In the genomic region with DNA sequence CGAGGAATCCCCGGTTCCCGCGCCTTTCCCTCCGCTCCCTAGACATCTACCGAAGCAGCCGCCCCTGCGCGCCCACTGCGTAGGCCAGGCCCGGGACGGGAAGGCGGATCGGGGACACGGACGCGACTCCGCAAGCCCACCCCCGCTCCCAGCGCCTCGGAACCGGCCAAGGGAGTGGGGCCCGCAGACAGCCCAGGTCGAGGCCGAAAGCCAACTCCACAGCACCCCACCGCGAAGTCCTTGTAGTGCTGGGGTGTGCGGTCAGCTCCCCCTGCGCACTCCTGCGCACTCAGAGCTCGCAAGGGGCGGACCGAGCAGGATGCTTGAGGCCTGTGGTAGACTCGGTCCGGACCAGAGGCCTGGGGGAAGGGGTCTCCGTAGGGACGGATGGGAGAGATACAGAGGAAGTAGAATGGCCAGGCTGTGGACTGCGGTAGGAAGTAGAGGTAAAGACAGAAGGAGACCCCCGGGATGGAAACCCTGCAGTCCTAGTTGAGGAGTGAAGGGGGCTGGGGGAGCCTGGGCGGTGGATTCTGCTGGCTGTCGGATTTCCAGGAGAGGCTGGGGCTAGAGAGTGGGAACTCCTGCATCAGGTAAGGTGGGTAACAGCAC, we compare ENCODE assay signal across 1 cellular context.
TF ChIP-seq lines count a peak whose summit lies in the region.

No MANE protein-coding gene starts in this region.

TF ChIP-seq in HepG2, 621 proteins besides CTCF, POLR2A, EP300 and RAD21 (continues in another document):
- no peak for TF ChIP-seq ZNF576 (CRISPR knock-in tag; IDR thresholded peaks at IDR 0.05)
- no peak for TF ChIP-seq MTF1 (CRISPR knock-in tag; IDR thresholded peaks at IDR 0.05)
- TF ChIP-seq ZNF605 (CRISPR knock-in tag; IDR thresholded peaks at IDR 0.05): no peak
- peak; percentile 59 for TF ChIP-seq ZBTB38 (CRISPR knock-in tag; IDR thresholded peaks at IDR 0.05)
- TF ChIP-seq SAFB2 (CRISPR knock-in tag; IDR thresholded peaks at IDR 0.05; ENCODE audit: borderline replicate concordance, low read depth): no peak
- 0 out of 2 replicates have a peak, but pooled peaks have one; percentile 9 for TF ChIP-seq MAZ (IDR thresholded peaks at IDR 0.05; ENCODE audit: borderline replicate concordance, low read depth, low read length)
- TF ChIP-seq MAZ (CRISPR knock-in tag; IDR thresholded peaks at IDR 0.05; ENCODE audit: low read depth): no peak
- no peak for TF ChIP-seq ELF1 (CRISPR knock-in tag; IDR thresholded peaks at IDR 0.05)
- TF ChIP-seq, protein P1, sequence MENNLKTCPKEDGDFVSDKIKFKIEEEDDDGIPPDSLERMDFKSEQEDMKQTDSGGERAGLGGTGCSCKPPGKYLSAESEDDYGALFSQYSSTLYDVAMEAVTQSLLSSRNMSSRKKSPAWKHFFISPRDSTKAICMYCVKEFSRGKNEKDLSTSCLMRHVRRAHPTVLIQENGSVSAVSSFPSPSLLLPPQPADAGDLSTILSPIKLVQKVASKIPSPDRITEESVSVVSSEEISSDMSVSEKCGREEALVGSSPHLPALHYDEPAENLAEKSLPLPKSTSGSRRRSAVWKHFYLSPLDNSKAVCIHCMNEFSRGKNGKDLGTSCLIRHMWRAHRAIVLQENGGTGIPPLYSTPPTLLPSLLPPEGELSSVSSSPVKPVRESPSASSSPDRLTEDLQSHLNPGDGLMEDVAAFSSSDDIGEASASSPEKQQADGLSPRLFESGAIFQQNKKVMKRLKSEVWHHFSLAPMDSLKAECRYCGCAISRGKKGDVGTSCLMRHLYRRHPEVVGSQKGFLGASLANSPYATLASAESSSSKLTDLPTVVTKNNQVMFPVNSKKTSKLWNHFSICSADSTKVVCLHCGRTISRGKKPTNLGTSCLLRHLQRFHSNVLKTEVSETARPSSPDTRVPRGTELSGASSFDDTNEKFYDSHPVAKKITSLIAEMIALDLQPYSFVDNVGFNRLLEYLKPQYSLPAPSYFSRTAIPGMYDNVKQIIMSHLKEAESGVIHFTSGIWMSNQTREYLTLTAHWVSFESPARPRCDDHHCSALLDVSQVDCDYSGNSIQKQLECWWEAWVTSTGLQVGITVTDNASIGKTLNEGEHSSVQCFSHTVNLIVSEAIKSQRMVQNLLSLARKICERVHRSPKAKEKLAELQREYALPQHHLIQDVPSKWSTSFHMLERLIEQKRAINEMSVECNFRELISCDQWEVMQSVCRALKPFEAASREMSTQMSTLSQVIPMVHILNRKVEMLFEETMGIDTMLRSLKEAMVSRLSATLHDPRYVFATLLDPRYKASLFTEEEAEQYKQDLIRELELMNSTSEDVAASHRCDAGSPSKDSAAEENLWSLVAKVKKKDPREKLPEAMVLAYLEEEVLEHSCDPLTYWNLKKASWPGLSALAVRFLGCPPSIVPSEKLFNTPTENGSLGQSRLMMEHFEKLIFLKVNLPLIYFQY (CRISPR knock-in tag; IDR thresholded peaks at IDR 0.05; ENCODE audit: borderline replicate concordance): no peak
- peak; percentile 58 for TF ChIP-seq HNRNPLL (IDR thresholded peaks at IDR 0.05; ENCODE audit: low read depth, low read length, poor library complexity, severe bottlenecking)
- TF ChIP-seq ZSCAN31 (CRISPR knock-in tag; IDR thresholded peaks at IDR 0.05; ENCODE audit: low read depth): no peak
- no peak for TF ChIP-seq NFE2L2 (IDR thresholded peaks at IDR 0.05; ENCODE audit: low read length)
- TF ChIP-seq ZNF3 (CRISPR knock-in tag; IDR thresholded peaks at IDR 0.05): no peak
- peak; percentile 58; the same call in 1 of the 2 replicates for TF ChIP-seq ZNF891 (CRISPR knock-in tag; IDR thresholded peaks at IDR 0.05)
- TF ChIP-seq ZNF263 (CRISPR knock-in tag; IDR thresholded peaks at IDR 0.05): no peak
- TF ChIP-seq, protein P2, sequence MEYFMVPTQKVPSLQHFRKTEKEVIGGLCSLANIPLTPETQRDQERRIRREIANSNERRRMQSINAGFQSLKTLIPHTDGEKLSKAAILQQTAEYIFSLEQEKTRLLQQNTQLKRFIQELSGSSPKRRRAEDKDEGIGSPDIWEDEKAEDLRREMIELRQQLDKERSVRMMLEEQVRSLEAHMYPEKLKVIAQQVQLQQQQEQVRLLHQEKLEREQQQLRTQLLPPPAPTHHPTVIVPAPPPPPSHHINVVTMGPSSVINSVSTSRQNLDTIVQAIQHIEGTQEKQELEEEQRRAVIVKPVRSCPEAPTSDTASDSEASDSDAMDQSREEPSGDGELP (IDR thresholded peaks at IDR 0.05; ENCODE audit: borderline replicate concordance, low read depth): no peak
- no peak for TF ChIP-seq SMAD9 (CRISPR knock-in tag; IDR thresholded peaks at IDR 0.05)
- TF ChIP-seq ZKSCAN1 (IDR thresholded peaks at IDR 0.05; ENCODE audit: low read length): no peak
- TF ChIP-seq SMC3 (IDR thresholded peaks at IDR 0.05; ENCODE audit: low read length): no peak
- TF ChIP-seq, protein P3, sequence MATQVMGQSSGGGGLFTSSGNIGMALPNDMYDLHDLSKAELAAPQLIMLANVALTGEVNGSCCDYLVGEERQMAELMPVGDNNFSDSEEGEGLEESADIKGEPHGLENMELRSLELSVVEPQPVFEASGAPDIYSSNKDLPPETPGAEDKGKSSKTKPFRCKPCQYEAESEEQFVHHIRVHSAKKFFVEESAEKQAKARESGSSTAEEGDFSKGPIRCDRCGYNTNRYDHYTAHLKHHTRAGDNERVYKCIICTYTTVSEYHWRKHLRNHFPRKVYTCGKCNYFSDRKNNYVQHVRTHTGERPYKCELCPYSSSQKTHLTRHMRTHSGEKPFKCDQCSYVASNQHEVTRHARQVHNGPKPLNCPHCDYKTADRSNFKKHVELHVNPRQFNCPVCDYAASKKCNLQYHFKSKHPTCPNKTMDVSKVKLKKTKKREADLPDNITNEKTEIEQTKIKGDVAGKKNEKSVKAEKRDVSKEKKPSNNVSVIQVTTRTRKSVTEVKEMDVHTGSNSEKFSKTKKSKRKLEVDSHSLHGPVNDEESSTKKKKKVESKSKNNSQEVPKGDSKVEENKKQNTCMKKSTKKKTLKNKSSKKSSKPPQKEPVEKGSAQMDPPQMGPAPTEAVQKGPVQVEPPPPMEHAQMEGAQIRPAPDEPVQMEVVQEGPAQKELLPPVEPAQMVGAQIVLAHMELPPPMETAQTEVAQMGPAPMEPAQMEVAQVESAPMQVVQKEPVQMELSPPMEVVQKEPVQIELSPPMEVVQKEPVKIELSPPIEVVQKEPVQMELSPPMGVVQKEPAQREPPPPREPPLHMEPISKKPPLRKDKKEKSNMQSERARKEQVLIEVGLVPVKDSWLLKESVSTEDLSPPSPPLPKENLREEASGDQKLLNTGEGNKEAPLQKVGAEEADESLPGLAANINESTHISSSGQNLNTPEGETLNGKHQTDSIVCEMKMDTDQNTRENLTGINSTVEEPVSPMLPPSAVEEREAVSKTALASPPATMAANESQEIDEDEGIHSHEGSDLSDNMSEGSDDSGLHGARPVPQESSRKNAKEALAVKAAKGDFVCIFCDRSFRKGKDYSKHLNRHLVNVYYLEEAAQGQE (IDR thresholded peaks at IDR 0.05; ENCODE audit: borderline replicate concordance in 1 of 2, low read depth in 1 of 2, low read length in 2 of 2): no peak
- TF ChIP-seq ZNF446 (CRISPR knock-in tag; IDR thresholded peaks at IDR 0.05): peak; percentile 61; the same call in 1 of the 2 replicates
- no peak for TF ChIP-seq SIN3B (IDR thresholded peaks at IDR 0.05; ENCODE audit: low read length)
- 0 out of 2 replicates have a peak, but pooled peaks have one; percentile 25 for TF ChIP-seq PHF8 (CRISPR knock-in tag; IDR thresholded peaks at IDR 0.05)
- TF ChIP-seq ZNF564 (CRISPR knock-in tag; IDR thresholded peaks at IDR 0.05): no peak
- TF ChIP-seq, protein P4, sequence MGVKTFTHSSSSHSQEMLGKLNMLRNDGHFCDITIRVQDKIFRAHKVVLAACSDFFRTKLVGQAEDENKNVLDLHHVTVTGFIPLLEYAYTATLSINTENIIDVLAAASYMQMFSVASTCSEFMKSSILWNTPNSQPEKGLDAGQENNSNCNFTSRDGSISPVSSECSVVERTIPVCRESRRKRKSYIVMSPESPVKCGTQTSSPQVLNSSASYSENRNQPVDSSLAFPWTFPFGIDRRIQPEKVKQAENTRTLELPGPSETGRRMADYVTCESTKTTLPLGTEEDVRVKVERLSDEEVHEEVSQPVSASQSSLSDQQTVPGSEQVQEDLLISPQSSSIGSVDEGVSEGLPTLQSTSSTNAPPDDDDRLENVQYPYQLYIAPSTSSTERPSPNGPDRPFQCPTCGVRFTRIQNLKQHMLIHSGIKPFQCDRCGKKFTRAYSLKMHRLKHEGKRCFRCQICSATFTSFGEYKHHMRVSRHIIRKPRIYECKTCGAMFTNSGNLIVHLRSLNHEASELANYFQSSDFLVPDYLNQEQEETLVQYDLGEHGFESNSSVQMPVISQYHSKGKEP (CRISPR knock-in tag; IDR thresholded peaks at IDR 0.05): no peak
- no peak for TF ChIP-seq MXD4 (CRISPR knock-in tag; IDR thresholded peaks at IDR 0.05)
- TF ChIP-seq AGO1 (IDR thresholded peaks at IDR 0.05; ENCODE audit: low read depth, low read length, poor library complexity, severe bottlenecking): peak; percentile 17
- TF ChIP-seq NR0B2 (CRISPR knock-in tag; IDR thresholded peaks at IDR 0.05): 0 out of 2 replicates have a peak, but pooled peaks have one; percentile 56
- TF ChIP-seq, protein P5, sequence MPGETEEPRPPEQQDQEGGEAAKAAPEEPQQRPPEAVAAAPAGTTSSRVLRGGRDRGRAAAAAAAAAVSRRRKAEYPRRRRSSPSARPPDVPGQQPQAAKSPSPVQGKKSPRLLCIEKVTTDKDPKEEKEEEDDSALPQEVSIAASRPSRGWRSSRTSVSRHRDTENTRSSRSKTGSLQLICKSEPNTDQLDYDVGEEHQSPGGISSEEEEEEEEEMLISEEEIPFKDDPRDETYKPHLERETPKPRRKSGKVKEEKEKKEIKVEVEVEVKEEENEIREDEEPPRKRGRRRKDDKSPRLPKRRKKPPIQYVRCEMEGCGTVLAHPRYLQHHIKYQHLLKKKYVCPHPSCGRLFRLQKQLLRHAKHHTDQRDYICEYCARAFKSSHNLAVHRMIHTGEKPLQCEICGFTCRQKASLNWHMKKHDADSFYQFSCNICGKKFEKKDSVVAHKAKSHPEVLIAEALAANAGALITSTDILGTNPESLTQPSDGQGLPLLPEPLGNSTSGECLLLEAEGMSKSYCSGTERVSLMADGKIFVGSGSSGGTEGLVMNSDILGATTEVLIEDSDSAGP (CRISPR knock-in tag; IDR thresholded peaks at IDR 0.05; ENCODE audit: borderline replicate concordance): peak; percentile 15; the same call in 1 of the 2 replicates
- TF ChIP-seq RFX1 (IDR thresholded peaks at IDR 0.05): no peak
- TF ChIP-seq SALL1 (CRISPR knock-in tag; IDR thresholded peaks at IDR 0.05): 0 out of 2 replicates have a peak, but pooled peaks have one; percentile 18
- TF ChIP-seq KAT2B (IDR thresholded peaks at IDR 0.05; ENCODE audit: borderline replicate concordance, low read depth, low read length): no peak
- peak; percentile 21; the same call in 1 of the 2 replicates for TF ChIP-seq ZBTB33 (CRISPR knock-in tag; IDR thresholded peaks at IDR 0.05)
- no peak for TF ChIP-seq ZNF292 (CRISPR knock-in tag; IDR thresholded peaks at IDR 0.05; ENCODE audit: borderline replicate concordance, low read depth)
- no peak for TF ChIP-seq HIVEP1 (CRISPR knock-in tag; IDR thresholded peaks at IDR 0.05)
- 0 out of 2 replicates have a peak, but pooled peaks have one; percentile 43 for TF ChIP-seq MYC (CRISPR knock-in tag; IDR thresholded peaks at IDR 0.05; ENCODE audit: borderline replicate concordance)
- TF ChIP-seq DNMT1 (CRISPR knock-in tag; IDR thresholded peaks at IDR 0.05): 0 out of 2 replicates have a peak, but pooled peaks have one; percentile 62
- TF ChIP-seq RFXAP (CRISPR knock-in tag; IDR thresholded peaks at IDR 0.05; ENCODE audit: borderline replicate concordance): no peak
- TF ChIP-seq, protein P6, sequence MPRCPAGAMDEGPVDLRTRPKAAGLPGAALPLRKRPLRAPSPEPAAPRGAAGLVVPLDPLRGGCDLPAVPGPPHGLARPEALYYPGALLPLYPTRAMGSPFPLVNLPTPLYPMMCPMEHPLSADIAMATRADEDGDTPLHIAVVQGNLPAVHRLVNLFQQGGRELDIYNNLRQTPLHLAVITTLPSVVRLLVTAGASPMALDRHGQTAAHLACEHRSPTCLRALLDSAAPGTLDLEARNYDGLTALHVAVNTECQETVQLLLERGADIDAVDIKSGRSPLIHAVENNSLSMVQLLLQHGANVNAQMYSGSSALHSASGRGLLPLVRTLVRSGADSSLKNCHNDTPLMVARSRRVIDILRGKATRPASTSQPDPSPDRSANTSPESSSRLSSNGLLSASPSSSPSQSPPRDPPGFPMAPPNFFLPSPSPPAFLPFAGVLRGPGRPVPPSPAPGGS (CRISPR knock-in tag; IDR thresholded peaks at IDR 0.05): 0 out of 2 replicates have a peak, but pooled peaks have one; percentile 39
- TF ChIP-seq HOXA9 (CRISPR knock-in tag; IDR thresholded peaks at IDR 0.05; ENCODE audit: borderline replicate concordance): no peak
- TF ChIP-seq ZNF614 (CRISPR knock-in tag; IDR thresholded peaks at IDR 0.05; ENCODE audit: borderline replicate concordance): no peak
- TF ChIP-seq MXD1 (CRISPR knock-in tag; IDR thresholded peaks at IDR 0.05): no peak
- no peak for TF ChIP-seq ZSCAN30 (CRISPR knock-in tag; IDR thresholded peaks at IDR 0.05)
